In genomic region chr4:60657802-60658201, GRCh38 we compare ENCODE assay signal across 19 cellular contexts.
DNase-seq lines count a peak whose midpoint lies in the region; ATAC-seq, FAIRE-seq and TF ChIP-seq lines count a peak whose summit lies in the region.
"Had no signal": no experiment of that assay in that cellular context is flagged by ENCODE, and none has a peak within 500 bp of the region (broad histone marks: within the 10 kb centered on the region; RNA-seq: fewer than 3 reads in every experiment).

No MANE protein-coding gene starts in this region.

- no peak for TF ChIP-seq RAD21 in HepG2 (CRISPR knock-in tag; IDR thresholded peaks at IDR 0.05)

- peak overlapping the region; percentile 60 for H2AFZ ChIP-seq in HepG2 (ENCODE audit: low read length)
- peak overlapping the region; percentile 75 for H2AFZ ChIP-seq in OCI-LY3 (ENCODE audit: low read depth, low read length)

- BruUV-seq in HepG2 (replicated peaks; lab: Mats Ljungman, UMichigan) = no TSS peak

- in situ Hi-C loops in HepG2 (cut with HindIII; ENCODE audit: extremely low pct_ligation_motif_present, low pct_unique_long_range_greater_than_20kb) = no loop called here

- H3K4me1 ChIP-seq in HepG2 (ENCODE audit: insufficient read depth, low read length) (no peaks in the 10 kb centered on the region), right lobe of liver (no peaks in the 10 kb centered on the region), OCI-LY3 (ENCODE audit: low read length) (peaks cover 3% of the 10 kb centered on the region; the same call in 1 of the 2 replicates), tibial artery (peaks cover 0 to 16% (median 0%) of the 10 kb centered on the region in 4 donors)
- H3K4me1 ChIP-seq: esophagus squamous epithelium, right atrium auricular region, vagina had no signal

- H3K4me2 ChIP-seq in HepG2 (ENCODE audit: low read depth, low read length) (peak overlapping the region; percentile 31; the same call in 1 of the 2 replicates), OCI-LY3 (ENCODE audit: low read length) (peak overlapping the region; percentile 23)

- H3K9ac ChIP-seq in HepG2 (ENCODE audit: insufficient read depth, low read depth, low read length) = no peak overlapping the region
- no peak overlapping the region for H3K9ac ChIP-seq in OCI-LY3 (ENCODE audit: low read length)

- no peaks in the 10 kb centered on the region for H3K36me3 ChIP-seq in HepG2 (replicated peaks in 1 of 2; ENCODE audit: control insufficient read depth in 1 of 2, insufficient read depth in 2 of 2, low read length in 2 of 2)
- H3K36me3 ChIP-seq in right lobe of liver = no peaks in the 10 kb centered on the region
- no peaks in the 10 kb centered on the region for H3K36me3 ChIP-seq in OCI-LY3 (replicated peaks; ENCODE audit: low read depth, low read length)
- H3K36me3 ChIP-seq in tibial artery = no peaks in the 10 kb centered on the region
- H3K36me3 ChIP-seq: brain microvascular endothelial cell, esophagus squamous epithelium, right atrium auricular region, vagina had no signal

- POLR2A ChIA-PET in HepG2 (lab: Yijun Ruan, JAX) = no interaction called here

- H3K9me3 ChIP-seq in HepG2 (ENCODE audit: low read length) (no peaks in the 10 kb centered on the region), right lobe of liver (no peaks in the 10 kb centered on the region), OCI-LY3 (ENCODE audit: insufficient read depth, low read length) (no peaks in the 10 kb centered on the region), tibial artery (no peaks in the 10 kb centered on the region)
- H3K9me3 ChIP-seq: esophagus squamous epithelium, right atrium auricular region, vagina had no signal

- CTCF ChIA-PET in HepG2 (lab: Yijun Ruan, JAX; ENCODE audit: low intra/inter-chr PET ratio, low total read pairs) = no interaction called here

- TF ChIP-seq CTCF in HepG2 (CRISPR knock-in tag; IDR thresholded peaks at IDR 0.05) = no peak
- no peak for TF ChIP-seq CTCF in right lobe of liver (IDR thresholded peaks at IDR 0.05)
- TF ChIP-seq CTCF in OCI-LY3 (IDR thresholded peaks at IDR 0.05; ENCODE audit: low read depth, low read length) = no peak
- TF ChIP-seq CTCF in coronary artery (IDR thresholded peaks at IDR 0.05) = no peak
- TF ChIP-seq CTCF in tibial artery (IDR thresholded peaks at IDR 0.05) = no peak

- ATAC-seq in HepG2 (no peak), right lobe of liver (no peak), HG02981 (IDR thresholded peaks at IDR 0.05; ENCODE audit: unreplicated experiment) (no peak)
- ATAC-seq: left cardiac atrium had no signal

- no peak for FAIRE-seq in HepG2 (lab: Jason Lieb, UNC)

- H3K79me2 ChIP-seq in HepG2 (ENCODE audit: insufficient read depth, low read length) (no peaks in the 10 kb centered on the region), OCI-LY3 (ENCODE audit: low read length) (no peaks in the 10 kb centered on the region)

- DNase-seq in HepG2 (ENCODE audit: low spot score) = no peak
- DNase-seq in right lobe of liver = no peak
- DNase-seq in coronary artery (ENCODE audit: low spot score) = no peak
- no peak for DNase-seq in tibial artery
- DNase-seq in cardiac septum (ENCODE audit: low spot score) = no peak
- DNase-seq in DMS79 (lab: John Stamatoyannopoulos, UW) = no peak
- DNase-seq: activated CD4-positive, alpha-beta T cell treated with anti-CD3 and anti-CD28 coated beads, Interleukin-2, amount 50 U/mL, for 48 hours; activated naive CD4-positive, alpha-beta T cell treated with anti-CD3 and anti-CD28 coated beads, Interleukin-2, amount 10 ng/mL, durations not matched to agents 7 days and 5 days; brain microvascular endothelial cell; CD4-positive, alpha-beta T cell; esophagus squamous epithelium; hypothalamus; left cardiac atrium; NCI-H1048 had no signal

- H4K20me1 ChIP-seq in HepG2 (ENCODE audit: insufficient read depth, low read length) = no peaks in the 10 kb centered on the region
- no peaks in the 10 kb centered on the region for H4K20me1 ChIP-seq in OCI-LY3 (ENCODE audit: insufficient read depth, low read length)

- TF ChIP-seq POLR2A in HepG2 (IDR thresholded peaks at IDR 0.05; ENCODE audit: insufficient read depth in 1 of 2, low read depth in 2 of 2, low read length in 2 of 2) = no peak
- TF ChIP-seq POLR2A in right lobe of liver (IDR thresholded peaks at IDR 0.05) = no peak

- H3K27me3 ChIP-seq in HepG2 (ENCODE audit: control insufficient read depth in 1 of 2, insufficient read depth in 2 of 2, low read length in 2 of 2) = no peaks in the 10 kb centered on the region
- no peaks in the 10 kb centered on the region for H3K27me3 ChIP-seq in right lobe of liver
- H3K27me3 ChIP-seq in OCI-LY3 (ENCODE audit: low read depth, low read length) = no peaks in the 10 kb centered on the region
- H3K27me3 ChIP-seq in tibial artery = no peaks in the 10 kb centered on the region
- H3K27me3 ChIP-seq: brain microvascular endothelial cell, esophagus squamous epithelium, right atrium auricular region, vagina had no signal

- intact Hi-C loops in HepG2 (cut with micrococcal nuclease; ENCODE audit: unreplicated experiment) = no loop called here
- intact Hi-C loops in right lobe of liver (cut with DNase I) = no loop called here
- intact Hi-C loops in tibial artery (cut with DNase I; ENCODE audit: low total_unique reads) = no loop called here
- intact Hi-C loops in cardiac septum (cut with DNase I) = no loop called here

- no peak overlapping the region for H3K27ac ChIP-seq in HepG2 (ENCODE audit: extremely low read length, insufficient read depth, low read length)
- H3K27ac ChIP-seq in right lobe of liver = no peak overlapping the region
- H3K27ac ChIP-seq in OCI-LY3 (ENCODE audit: low read length) = no peak overlapping the region
- H3K27ac ChIP-seq in coronary artery = no peak overlapping the region
- H3K27ac ChIP-seq in tibial artery = peak overlapping the region; percentile 14 to 19
- H3K27ac ChIP-seq: brain microvascular endothelial cell, esophagus squamous epithelium, right atrium auricular region, vagina, VCaP had no signal

- no peak for TF ChIP-seq EP300 in HepG2 (IDR thresholded peaks at IDR 0.05; ENCODE audit: low read depth in 2 of 2, low read length in 2 of 2)
- TF ChIP-seq EP300 in HepG2 (CRISPR knock-in tag; IDR thresholded peaks at IDR 0.05; ENCODE audit: borderline replicate concordance) = no peak

- H3K4me3 ChIP-seq in HepG2 (replicated peaks in 1 of 3; ENCODE audit: insufficient read depth in 1 of 3, low read depth in 2 of 3, low read length in 3 of 3) (0 out of 6 replicates have a peak overlapping the region, but pooled peaks of 1 of the 3 experiments have one; percentile 16), right lobe of liver (no peak overlapping the region), OCI-LY3 (ENCODE audit: low read length) (peak overlapping the region; percentile 9; the same call in 1 of the 2 replicates), coronary artery (peak overlapping the region; percentile 52), tibial artery (peak overlapping the region; percentile 10 to 13)
- H3K4me3 ChIP-seq: esophagus squamous epithelium, right atrium auricular region, vagina had no signal

TF ChIP-seq in HepG2, 621 proteins besides CTCF, POLR2A, EP300 and RAD21:
- TF ChIP-seq ZNF616 (CRISPR knock-in tag; IDR thresholded peaks at IDR 0.05; ENCODE audit: low read depth) = no peak
- no peak for TF ChIP-seq HNRNPK (IDR thresholded peaks at IDR 0.05; ENCODE audit: low read depth, low read length, poor library complexity, severe bottlenecking)
- TF ChIP-seq PHF8 (CRISPR knock-in tag; IDR thresholded peaks at IDR 0.05) = no peak
- no peak for TF ChIP-seq ZNF547 (CRISPR knock-in tag; IDR thresholded peaks at IDR 0.05)
- TF ChIP-seq PRDM15 (CRISPR knock-in tag; IDR thresholded peaks at IDR 0.05) = no peak
- TF ChIP-seq RFXANK (CRISPR knock-in tag; IDR thresholded peaks at IDR 0.05) = no peak
- no peak for TF ChIP-seq FOXP1 (IDR thresholded peaks at IDR 0.05)
- no peak for TF ChIP-seq FOXP1 (CRISPR knock-in tag; IDR thresholded peaks at IDR 0.05)
- no peak for TF ChIP-seq ZNF335 (CRISPR knock-in tag; IDR thresholded peaks at IDR 0.05)
- no peak for TF ChIP-seq ZNF878 (CRISPR knock-in tag; IDR thresholded peaks at IDR 0.05)
- no peak for TF ChIP-seq ZSCAN29 (CRISPR knock-in tag; conservative IDR thresholded peaks at IDR 0.05)
- no peak for TF ChIP-seq TRIM24 (CRISPR knock-in tag; IDR thresholded peaks at IDR 0.05)

Comparison
In these comparisons a context has a peak if more than half of its experiments do, and no peak if none do; other contexts are left out.
1. H3K27ac ChIP-seq: peak in tibial artery (2 of 2); none in HepG2 (single experiment), right lobe of liver (0 of 3), OCI-LY3 (single experiment) and coronary artery (0 of 2).
2. H3K4me3 ChIP-seq: peak in OCI-LY3 (single experiment), coronary artery (single experiment) and tibial artery (2 of 2); none in right lobe of liver (0 of 3).